In the genomic region with DNA sequence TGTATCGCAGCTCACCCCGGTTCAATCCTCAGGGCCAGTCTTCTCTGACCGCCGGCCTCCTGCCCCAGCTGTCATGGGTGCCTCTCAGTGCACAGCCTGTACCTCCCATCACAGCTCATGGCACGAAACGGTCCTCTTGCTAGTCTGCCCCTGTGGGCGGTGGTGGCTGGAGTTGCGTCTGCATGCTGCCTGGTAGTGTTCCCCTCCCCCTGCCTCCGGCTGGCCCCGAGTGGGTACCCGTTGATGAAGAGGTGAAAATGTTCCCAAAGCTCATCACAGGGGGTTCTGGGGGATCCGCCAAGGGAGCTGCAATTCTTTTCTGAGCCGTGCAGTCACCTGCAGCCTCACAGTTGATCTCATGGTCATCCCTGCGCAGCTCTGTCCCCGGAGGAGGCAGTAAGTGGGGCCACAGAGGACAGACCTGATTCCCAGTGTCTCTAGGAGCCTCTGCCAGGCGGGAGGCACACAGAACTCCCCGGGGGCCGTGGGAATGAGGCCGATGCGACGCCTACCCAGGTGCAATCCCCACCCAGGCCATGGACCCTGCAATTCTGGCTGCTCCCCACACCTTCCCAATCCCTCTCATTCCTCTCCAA, we compare ENCODE assay signal across 1 cellular context.
A peak's percentile ranks its signal among the peaks of the same experiment; 100 is the strongest.
TF ChIP-seq lines count a peak whose summit lies in the region.

No MANE protein-coding gene starts in this region.

TF ChIP-seq in HepG2, 621 proteins besides CTCF, POLR2A, EP300 and RAD21:
- TF ChIP-seq ZNF703 (CRISPR knock-in tag; IDR thresholded peaks at IDR 0.05; ENCODE audit: borderline replicate concordance) (no peak), HNRNPLL (IDR thresholded peaks at IDR 0.05; ENCODE audit: low read depth, low read length, poor library complexity, severe bottlenecking) (peak; percentile 28)
